In the genomic region with DNA sequence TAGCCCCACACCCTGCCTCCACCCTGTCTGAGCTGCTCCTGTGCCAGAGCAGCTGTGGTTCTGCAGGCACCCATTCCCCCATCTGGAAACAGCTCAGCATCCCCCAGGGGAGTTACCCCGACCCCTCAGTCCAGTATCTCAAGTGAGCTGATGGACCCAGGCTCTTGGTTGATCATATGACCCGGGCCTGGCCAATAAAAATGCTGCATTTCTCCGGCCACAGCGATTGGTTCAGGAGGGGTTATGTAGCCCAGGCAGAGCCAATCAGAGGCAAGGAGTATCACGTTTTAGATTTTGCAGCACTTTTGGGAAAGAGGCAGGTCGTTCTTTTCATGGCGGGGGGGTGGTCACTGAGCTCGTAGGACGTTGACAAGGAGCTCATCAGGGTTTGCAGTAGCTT, we compare ENCODE assay signal across 20 cellular contexts.
DNase-seq lines count a peak whose midpoint lies in the region; ATAC-seq and TF ChIP-seq lines count a peak whose summit lies in the region.
"Had no signal": no experiment of that assay in that cellular context is flagged by ENCODE, and none has a peak within 500 bp of the region (broad histone marks: within the 10 kb centered on the region; RNA-seq: fewer than 3 reads in every experiment).

No MANE protein-coding gene starts in this region.

- no peak overlapping the region for H4K8ac ChIP-seq in neuronal stem cell (ENCODE audit: low read depth, low read length)

- no peak overlapping the region for H2BK12ac ChIP-seq in neuronal stem cell (ENCODE audit: low read length)

- H3K27ac ChIP-seq in neuronal stem cell (replicated peaks; ENCODE audit: low read length), result no peak overlapping the region
- no peak overlapping the region for H3K27ac ChIP-seq in testis
- H3K27ac ChIP-seq in psoas muscle, result no peak overlapping the region
- H3K27ac ChIP-seq: 22Rv1; A549; BLaER1 treated with 17β-estradiol and CSF1 and Interleukin-3, amounts not matched to agents 10 nM and 100 nM; C4-2B had no signal

- no peak overlapping the region for H3K4ac ChIP-seq in neuronal stem cell (ENCODE audit: low read length)

- H2AK5ac ChIP-seq in neuronal stem cell (ENCODE audit: low read depth, low read length), result peak overlapping the region; percentile 10

- H3K23ac ChIP-seq in neuronal stem cell (ENCODE audit: low read depth, low read length, poor library complexity), result no peak overlapping the region

- H2BK120ac ChIP-seq in neuronal stem cell (ENCODE audit: low read depth, low read length), result no peak overlapping the region

- H3K4me3 ChIP-seq in neuronal stem cell (ENCODE audit: low read length in 2 of 2) (no peak overlapping the region), testis (no peak overlapping the region), psoas muscle (no peak overlapping the region)
- H3K4me3 ChIP-seq: A549; BLaER1 treated with 17β-estradiol and CSF1 and Interleukin-3, amounts not matched to agents 10 nM and 100 nM; GM12878 had no signal

- peaks cover 0 to 14% (median 0%) of the 10 kb centered on the region in 3 experiments for H3K27me3 ChIP-seq in neuronal stem cell (ENCODE audit: control insufficient read depth in 3 of 3, insufficient read depth in 3 of 3, low read depth in 1 of 3, low read length in 3 of 3)
- H3K27me3 ChIP-seq in testis, result no peaks in the 10 kb centered on the region
- H3K27me3 ChIP-seq in psoas muscle (ENCODE audit: insufficient read depth in 3 of 3, low read length in 2 of 3), result peaks cover 0 to 3% (median 2%) of the 10 kb centered on the region in 3 donors
- H3K27me3 ChIP-seq: BLaER1 treated with 17β-estradiol and CSF1 and Interleukin-3, amounts not matched to agents 10 nM and 100 nM had no signal

- H3K36me3 ChIP-seq in neuronal stem cell (replicated peaks in 1 of 2; ENCODE audit: control insufficient read depth in 2 of 2, insufficient read depth in 2 of 2, low read length in 2 of 2) (no peaks in the 10 kb centered on the region), testis (ENCODE audit: low read depth, missing control alignments) (no peaks in the 10 kb centered on the region), psoas muscle (ENCODE audit: insufficient read depth in 1 of 2, low read depth in 1 of 2) (no peaks in the 10 kb centered on the region)
- H3K36me3 ChIP-seq: BLaER1 treated with 17β-estradiol and CSF1 and Interleukin-3, amounts not matched to agents 10 nM and 100 nM had no signal

- H3K14ac ChIP-seq in neuronal stem cell (ENCODE audit: low read length), result no peak overlapping the region

- peak; percentile 23 for DNase-seq in Right ventricle myocardium inferior (ENCODE audit: missing footprints)
- DNase-seq in cardiac septum (ENCODE audit: low spot score), result no peak
- DNase-seq in neuronal stem cell (ENCODE audit: low spot score), result no peak
- peak; percentile 60 for DNase-seq in testis
- no peak for DNase-seq in stimulated activated CD4-positive, alpha-beta T cell treated with anti-CD3 and anti-CD28 coated beads, Interleukin-12 subunit alpha, Interleukin-12 subunit beta, amount 100 ng/mL, for 4 hours
- no peak for DNase-seq in psoas muscle
- DNase-seq: AML-193; Caco-2; Calu3; CD4-positive, alpha-beta T cell; CD8-positive, alpha-beta T cell; DMS79; DND-41; EL; GDM1 had no signal

- H2BK5ac ChIP-seq in neuronal stem cell (ENCODE audit: low read length), result peak overlapping the region; percentile 29

- no peak for ATAC-seq in Right ventricle myocardium inferior
- ATAC-seq in psoas muscle, result no peak
- ATAC-seq: A549; CD8-positive, alpha-beta T cell; GM12878 had no signal

- no peak overlapping the region for H3K9ac ChIP-seq in neuronal stem cell (ENCODE audit: low read depth, low read length, poor library complexity)
- H3K9ac ChIP-seq: BLaER1 treated with 17β-estradiol and CSF1 and Interleukin-3, amounts not matched to agents 10 nM and 100 nM had no signal

- no peak for TF ChIP-seq POLR2A in testis (IDR thresholded peaks at IDR 0.05)

- no peak overlapping the region for H2AFZ ChIP-seq in neuronal stem cell (ENCODE audit: low read length)

- intact Hi-C loops in Right ventricle myocardium inferior (cut with DNase I) (no loop called here), cardiac septum (cut with DNase I) (no loop called here), testis (cut with DNase I; ENCODE audit: low total_unique reads) (no loop called here), psoas muscle (cut with DNase I) (no loop called here)

- H4K91ac ChIP-seq in neuronal stem cell (ENCODE audit: low read depth, low read length, poor library complexity), result no peak overlapping the region

- no CpG with 5 or more reads among the region's 9 CpGs for WGBS in neuronal stem cell (ENCODE audit: extremely low coverage in 2 of 2, insufficient read length in 2 of 2, insufficient replicate concordance in 1 of 2), 2 donors
- WGBS in testis, 2 donors, result 45 to 71% methylated on average over 9 of the region's 9 CpGs
- WGBS in psoas muscle, 3 donors, result 64 to 73% (median 71%) methylated on average over 9 of the region's 9 CpGs

- H3K4me1 ChIP-seq in neuronal stem cell (ENCODE audit: control insufficient read depth in 2 of 2, insufficient read depth in 1 of 2, low read depth in 1 of 2, low read length in 2 of 2), result peaks cover 0 to 8% of the 10 kb centered on the region in 2 donors
- H3K4me1 ChIP-seq in testis, result no peaks in the 10 kb centered on the region
- no peaks in the 10 kb centered on the region for H3K4me1 ChIP-seq in psoas muscle
- H3K4me1 ChIP-seq: A549 had no signal

- H3K4me2 ChIP-seq in neuronal stem cell (ENCODE audit: insufficient read depth, low read length, poor library complexity, severe bottlenecking), result no peak overlapping the region
- H3K4me2 ChIP-seq: A549; BLaER1 treated with 17β-estradiol and CSF1 and Interleukin-3, amounts not matched to agents 10 nM and 100 nM had no signal

- H2BK15ac ChIP-seq in neuronal stem cell (ENCODE audit: low read length), result peak overlapping the region; percentile 44

- no peak overlapping the region for H3K18ac ChIP-seq in neuronal stem cell (ENCODE audit: low read length)

- peaks cover 0 to 6% of the 10 kb centered on the region in 2 donors for H3K9me3 ChIP-seq in neuronal stem cell (replicated peaks in 1 of 2; ENCODE audit: control insufficient read depth in 2 of 2, insufficient read depth in 1 of 2, low read depth in 1 of 2, low read length in 2 of 2)
- no peaks in the 10 kb centered on the region for H3K9me3 ChIP-seq in testis
- H3K9me3 ChIP-seq in psoas muscle, result no peaks in the 10 kb centered on the region
- H3K9me3 ChIP-seq: A549, Caco-2 had no signal

- no peak for TF ChIP-seq CTCF in testis (IDR thresholded peaks at IDR 0.05)
- TF ChIP-seq CTCF in psoas muscle (IDR thresholded peaks at IDR 0.05), result no peak

- H3K79me1 ChIP-seq in neuronal stem cell (ENCODE audit: low read depth, low read length), result no peaks in the 10 kb centered on the region

Comparison
In these comparisons a context has a peak if more than half of its experiments do, and no peak if none do; other contexts are left out.
1. DNase-seq: peak in Right ventricle myocardium inferior (single experiment) and testis (single experiment); none in cardiac septum (single experiment), neuronal stem cell (single experiment), stimulated activated CD4-positive, alpha-beta T cell treated with anti-CD3 and anti-CD28 coated beads, Interleukin-12 subunit alpha, Interleukin-12 subunit beta, amount 100 ng/mL, for 4 hours (single experiment) and psoas muscle (0 of 2).